Comparison of ENCODE assay signal across 8 cellular contexts in genomic region chr2:241559489-241560180, GRCh38. TPM values are rescaled to one million over a fixed set of nuclear protein-coding genes. Genes with fewer than 3 reads are reported as not detected.
DNase-seq lines count a peak whose midpoint lies in the region; ATAC-seq and TF ChIP-seq lines count a peak whose summit lies in the region.

No MANE protein-coding gene starts in this region.

- no peak for TF ChIP-seq POLR2A in uterus (IDR thresholded peaks at IDR 0.05)

- peak; percentile 28 for DNase-seq in activated CD4-positive, alpha-beta T cell treated with anti-CD3 and anti-CD28 coated beads for 36 hours
- no peak for DNase-seq in activated CD4-positive, alpha-beta T cell treated with anti-CD3 and anti-CD28 coated beads for 4 hours
- DNase-seq in WERI-Rb-1, result peak; percentile 50
- peak; percentile 39 for DNase-seq in fibroblast of mammary gland (ENCODE audit: low read depth)
- no peak for DNase-seq in uterus
- no peak for DNase-seq in NCI-H524 treated with DMSO at 0.1 percent for 48 hours (lab: John Stamatoyannopoulos, UW)

- no peak overlapping the region for H3K27ac Mint-ChIP-seq in activated CD4-positive, alpha-beta T cell treated with anti-CD3 and anti-CD28 coated beads for 36 hours

- H3K27me3 ChIP-seq in WERI-Rb-1 (ENCODE audit: insufficient read depth, low read depth, severe bottlenecking), result no peaks in the 10 kb centered on the region
- no peaks in the 10 kb centered on the region for H3K27me3 ChIP-seq in muscle layer of duodenum (ENCODE audit: low read depth, low read length)
- no peaks in the 10 kb centered on the region for H3K27me3 ChIP-seq in uterus

- H3K27ac ChIP-seq in WERI-Rb-1 (peak overlapping the region; percentile 79), muscle layer of duodenum (ENCODE audit: low read length) (no peak overlapping the region), uterus (peak overlapping the region; percentile 73 to 90)

- CTCF ChIA-PET in activated CD4-positive, alpha-beta T cell treated with anti-CD3 and anti-CD28 coated beads for 36 hours (lab: Charles Lee), result no interaction called here

- intact Hi-C loops in activated CD4-positive, alpha-beta T cell treated with anti-CD3 and anti-CD28 coated beads for 36 hours (cut with DNase I, micrococcal nuclease), result no loop called here
- intact Hi-C loops in uterus (cut with DNase I; ENCODE audit: low total_unique reads), result no loop called here

- H3K4me3 Mint-ChIP-seq in activated CD4-positive, alpha-beta T cell treated with anti-CD3 and anti-CD28 coated beads for 36 hours, result peak overlapping the region; percentile 28

- peaks cover 11% of the 10 kb centered on the region for H3K36me3 Mint-ChIP-seq in activated CD4-positive, alpha-beta T cell treated with anti-CD3 and anti-CD28 coated beads for 36 hours (ENCODE audit: low read depth)

- peaks cover 4 to 54% of the 10 kb centered on the region in 2 donors for H3K4me1 ChIP-seq in muscle layer of duodenum (ENCODE audit: control insufficient read depth in 1 of 2, insufficient read depth in 2 of 2, low read length in 2 of 2)
- peaks cover 0 to 13% of the 10 kb centered on the region in 2 donors for H3K4me1 ChIP-seq in uterus

- no peak for TF ChIP-seq CTCF in WERI-Rb-1 (IDR thresholded peaks at IDR 0.05; ENCODE audit: low read depth, low read length)
- TF ChIP-seq CTCF in fibroblast of mammary gland (conservative IDR thresholded peaks at IDR 0.05; ENCODE audit: control insufficient read depth, insufficient read depth, low read depth, low read length), result no peak
- no peak for TF ChIP-seq CTCF in uterus (IDR thresholded peaks at IDR 0.05)

- peak; percentile 47 for ATAC-seq in activated CD4-positive, alpha-beta T cell treated with anti-CD3 and anti-CD28 coated beads for 36 hours
- no peak for ATAC-seq in HG02870 (IDR thresholded peaks at IDR 0.05; ENCODE audit: unreplicated experiment)

- POLR2A ChIA-PET in activated CD4-positive, alpha-beta T cell treated with anti-CD3 and anti-CD28 coated beads for 36 hours (lab: Charles Lee), result no interaction called here

- peaks cover 9% of the 10 kb centered on the region for H3K9me3 Mint-ChIP-seq in activated CD4-positive, alpha-beta T cell treated with anti-CD3 and anti-CD28 coated beads for 36 hours (ENCODE audit: low read depth)

- peaks cover 11% of the 10 kb centered on the region for H3K4me1 Mint-ChIP-seq in activated CD4-positive, alpha-beta T cell treated with anti-CD3 and anti-CD28 coated beads for 36 hours

- H3K27me3 Mint-ChIP-seq in activated CD4-positive, alpha-beta T cell treated with anti-CD3 and anti-CD28 coated beads for 36 hours, result peaks cover 37% of the 10 kb centered on the region

- H3K4me3 ChIP-seq in WERI-Rb-1 (ENCODE audit: low read depth, low read length) (peak overlapping the region; percentile 68), fibroblast of mammary gland (ENCODE audit: control insufficient read depth, low read depth, low read length) (peak overlapping the region; percentile 53), muscle layer of duodenum (ENCODE audit: low read depth in 1 of 2, low read length in 2 of 2) (peak overlapping the region; percentile 44 to 71), uterus (peak overlapping the region; percentile 40 to 88)

- H3K36me3 ChIP-seq in WERI-Rb-1 (peaks cover 13% of the 10 kb centered on the region), muscle layer of duodenum (ENCODE audit: control insufficient read depth in 1 of 2, insufficient read depth in 2 of 2, low read length in 2 of 2) (no peaks in the 10 kb centered on the region), uterus (no peaks in the 10 kb centered on the region)

- H3K9me3 ChIP-seq in WERI-Rb-1 (ENCODE audit: severe bottlenecking) (peaks cover 6% of the 10 kb centered on the region), muscle layer of duodenum (ENCODE audit: control insufficient read depth in 1 of 2, low read length in 2 of 2) (peaks cover 0 to 18% of the 10 kb centered on the region in 2 donors), uterus (peaks cover 0 to 6% of the 10 kb centered on the region in 2 donors)

RNA-seq across cellular contexts. Expression of gene BOK, which starts 1.1 kb away (rescaled TPM):
- under 1 TPM; 0.09 to 0.64 TPM for total RNA-seq in activated CD4-positive, alpha-beta T cell treated with anti-CD3 and anti-CD28 coated beads for 36 hours
- total RNA-seq in uterus, result 10 to 100 TPM; 22.9 to 31.2 (median 26.4) TPM

RNA-seq across cellular contexts. Expression of gene STK25, which starts 51.3 kb away (rescaled TPM):
- 100 to 1,000 TPM in 1 of 2 experiments, 10 to 100 TPM in 1; 93.5 to 123 TPM for total RNA-seq in activated CD4-positive, alpha-beta T cell treated with anti-CD3 and anti-CD28 coated beads for 36 hours
- total RNA-seq in uterus, result 100 to 1,000 TPM in 3 of 4 donors, 10 to 100 TPM in 1; 77.6 to 191 (median 165) TPM

Comparison
In these comparisons a context has a peak if more than half of its experiments do, and no peak if none do; other contexts are left out.
1. DNase-seq: peak in activated CD4-positive, alpha-beta T cell treated with anti-CD3 and anti-CD28 coated beads for 36 hours (single experiment), WERI-Rb-1 (single experiment) and fibroblast of mammary gland (single experiment); none in activated CD4-positive, alpha-beta T cell treated with anti-CD3 and anti-CD28 coated beads for 4 hours (0 of 2), uterus (0 of 2) and NCI-H524 treated with DMSO at 0.1 percent for 48 hours (single experiment).
2. RNA of gene BOK, which starts 1.1 kb away (total RNA-seq): 22.9 to 31.2 TPM in uterus; 0.09 to 0.64 TPM in activated CD4-positive, alpha-beta T cell treated with anti-CD3 and anti-CD28 coated beads for 36 hours; every median in the first group is over 10 times any median in the second.
3. Peak in every context shown above with its lines, with median percentiles within 50 percentile points of each other: H3K4me3 ChIP-seq.